Comparison of ENCODE assay signal across 14 cellular contexts in genomic region chrX:49330421-49330820, GRCh38. TPM values are rescaled to one million over a fixed set of nuclear protein-coding genes. Genes with fewer than 3 reads are reported as not detected.
"Had no signal": no experiment of that assay in that cellular context is flagged by ENCODE, and none has a peak within 500 bp of the region (broad histone marks: within the 10 kb centered on the region; RNA-seq: fewer than 3 reads in every experiment).

No MANE protein-coding gene starts in this region.

RNA-seq across cellular contexts. Expression of gene GAGE13, which starts 1.0 kb away (rescaled TPM):
- total RNA-seq: activated B cell treated with CpG ODN at 0.5 μM for 24 hours; activated CD4-positive, alpha-beta memory T cell treated with anti-CD3 and anti-CD28 coated beads for 36 hours; activated CD4-positive, alpha-beta memory T cell treated with anti-CD3 and anti-CD28 coated beads, Interleukin-2, amount 10 ng/mL, durations not matched to agents 7 days and 5 days; activated CD4-positive, alpha-beta T cell treated with anti-CD3 and anti-CD28 coated beads for 36 hours; activated CD4-positive, alpha-beta T cell treated with anti-CD3 and anti-CD28 coated beads, Interleukin-2, amount 10 ng/mL, durations not matched to agents 7 days and 5 days; activated CD8-positive, alpha-beta memory T cell treated with anti-CD3 and anti-CD28 coated beads for 36 hours; activated CD8-positive, alpha-beta memory T cell treated with anti-CD3 and anti-CD28 coated beads, Interleukin-2, amount 10 ng/mL, durations not matched to agents 7 days and 5 days; activated CD8-positive, alpha-beta T cell treated with anti-CD3 and anti-CD28 coated beads for 36 hours; activated CD8-positive, alpha-beta T cell treated with anti-CD3 and anti-CD28 coated beads, Interleukin-2, amount 10 ng/mL, durations not matched to agents 7 days and 5 days; T-cell; T-helper 1 cell treated with Interleukin-12 subunit alpha and Interleukin-12 subunit beta and Interleukin-4 antibody, amounts not matched to agents 30 ng/mL and 1 ng/mL, for 36 hours; T-helper 17 cell; T-helper 2 cell treated with Interferon-gamma antibody and Interleukin-4, amounts not matched to agents 100 ng/mL and 5 ng/mL, for 36 hours; WTC11 had no signal

RNA-seq across cellular contexts. Expression of gene GAGE12J, which starts 8.6 kb away (rescaled TPM):
- total RNA-seq: activated B cell treated with CpG ODN at 0.5 μM for 24 hours; activated CD4-positive, alpha-beta memory T cell treated with anti-CD3 and anti-CD28 coated beads for 36 hours; activated CD4-positive, alpha-beta memory T cell treated with anti-CD3 and anti-CD28 coated beads, Interleukin-2, amount 10 ng/mL, durations not matched to agents 7 days and 5 days; activated CD4-positive, alpha-beta T cell treated with anti-CD3 and anti-CD28 coated beads for 36 hours; activated CD4-positive, alpha-beta T cell treated with anti-CD3 and anti-CD28 coated beads, Interleukin-2, amount 10 ng/mL, durations not matched to agents 7 days and 5 days; activated CD8-positive, alpha-beta memory T cell treated with anti-CD3 and anti-CD28 coated beads for 36 hours; activated CD8-positive, alpha-beta memory T cell treated with anti-CD3 and anti-CD28 coated beads, Interleukin-2, amount 10 ng/mL, durations not matched to agents 7 days and 5 days; activated CD8-positive, alpha-beta T cell treated with anti-CD3 and anti-CD28 coated beads for 36 hours; activated CD8-positive, alpha-beta T cell treated with anti-CD3 and anti-CD28 coated beads, Interleukin-2, amount 10 ng/mL, durations not matched to agents 7 days and 5 days; T-cell; T-helper 1 cell treated with Interleukin-12 subunit alpha and Interleukin-12 subunit beta and Interleukin-4 antibody, amounts not matched to agents 30 ng/mL and 1 ng/mL, for 36 hours; T-helper 17 cell; T-helper 2 cell treated with Interferon-gamma antibody and Interleukin-4, amounts not matched to agents 100 ng/mL and 5 ng/mL, for 36 hours; WTC11 had no signal

RNA-seq across cellular contexts. Expression of gene GAGE10, which starts 27.0 kb away (rescaled TPM):
- total RNA-seq: activated B cell treated with CpG ODN at 0.5 μM for 24 hours; activated CD4-positive, alpha-beta memory T cell treated with anti-CD3 and anti-CD28 coated beads for 36 hours; activated CD4-positive, alpha-beta memory T cell treated with anti-CD3 and anti-CD28 coated beads, Interleukin-2, amount 10 ng/mL, durations not matched to agents 7 days and 5 days; activated CD4-positive, alpha-beta T cell treated with anti-CD3 and anti-CD28 coated beads for 36 hours; activated CD4-positive, alpha-beta T cell treated with anti-CD3 and anti-CD28 coated beads, Interleukin-2, amount 10 ng/mL, durations not matched to agents 7 days and 5 days; activated CD8-positive, alpha-beta memory T cell treated with anti-CD3 and anti-CD28 coated beads for 36 hours; activated CD8-positive, alpha-beta memory T cell treated with anti-CD3 and anti-CD28 coated beads, Interleukin-2, amount 10 ng/mL, durations not matched to agents 7 days and 5 days; activated CD8-positive, alpha-beta T cell treated with anti-CD3 and anti-CD28 coated beads for 36 hours; activated CD8-positive, alpha-beta T cell treated with anti-CD3 and anti-CD28 coated beads, Interleukin-2, amount 10 ng/mL, durations not matched to agents 7 days and 5 days; T-helper 1 cell treated with Interleukin-12 subunit alpha and Interleukin-12 subunit beta and Interleukin-4 antibody, amounts not matched to agents 30 ng/mL and 1 ng/mL, for 36 hours; T-helper 17 cell; T-helper 2 cell treated with Interferon-gamma antibody and Interleukin-4, amounts not matched to agents 100 ng/mL and 5 ng/mL, for 36 hours; WTC11 had no signal
